ENCODE assay signal across 11 cellular contexts in the genomic region with DNA sequence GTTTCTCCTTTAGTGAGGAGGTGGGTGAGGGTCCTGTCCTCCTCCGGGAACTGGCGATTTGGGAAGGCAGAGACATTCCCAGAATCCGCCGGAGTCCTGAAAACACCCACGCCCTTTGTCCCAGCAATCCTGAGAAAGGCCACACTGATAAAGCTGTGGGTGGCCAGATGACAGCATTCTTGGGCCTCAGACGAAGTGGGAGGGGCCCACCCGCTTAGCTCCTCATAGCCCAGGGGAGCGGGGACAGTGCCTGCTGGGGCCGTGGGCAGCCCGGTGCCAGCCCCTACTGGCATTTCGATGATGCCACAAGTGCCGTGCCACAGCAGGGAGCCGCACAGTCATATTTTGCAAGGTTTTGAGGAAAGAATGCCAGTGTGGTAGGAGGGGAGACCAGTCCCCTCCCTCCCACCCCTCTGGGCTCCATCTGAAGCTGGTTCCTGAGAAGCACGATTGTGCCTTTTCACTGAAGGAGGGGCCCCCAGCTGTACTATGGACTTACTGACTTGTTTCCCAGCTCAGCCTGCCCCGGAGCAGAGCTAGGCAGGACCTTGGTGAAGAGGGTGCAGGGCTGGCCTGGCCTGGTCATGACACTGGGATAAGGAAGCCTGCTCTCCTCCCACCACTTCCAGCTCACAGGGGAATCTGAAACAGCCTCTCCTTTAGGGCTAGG. TPM values are rescaled to one million over a fixed set of nuclear protein-coding genes. Genes with fewer than 3 reads are reported as not detected.
A peak's percentile ranks its signal among the peaks of the same experiment; 100 is the strongest.
DNase-seq lines count a peak whose midpoint lies in the region; ATAC-seq, FAIRE-seq and TF ChIP-seq lines count a peak whose summit lies in the region.
"Had no signal": no experiment of that assay in that cellular context is flagged by ENCODE, and none has a peak within 500 bp of the region (broad histone marks: within the 10 kb centered on the region; RNA-seq: fewer than 3 reads in every experiment).

No MANE protein-coding gene starts in this region.

- TF ChIP-seq CTCF in H1 (IDR thresholded peaks at IDR 0.05; ENCODE audit: control extremely low read depth in 1 of 3, insufficient read depth in 1 of 3, low read depth in 1 of 3, low read length in 3 of 3) (no peak), transverse colon (IDR thresholded peaks at IDR 0.05) (no peak)

- no peak overlapping the region for H3K18ac ChIP-seq in H1 (ENCODE audit: extremely low read depth, low read length)

- ATAC-seq in GM21717 (IDR thresholded peaks at IDR 0.05; ENCODE audit: unreplicated experiment) (no peak), HG03439 (IDR thresholded peaks at IDR 0.05; ENCODE audit: unreplicated experiment) (no peak)
- ATAC-seq: activated T-cell treated with anti-CD3 and anti-CD28 coated beads, Interleukin-2, amount 50 U/mL, for 72 hours had no signal

- no peak overlapping the region for H3K4ac ChIP-seq in H1 (replicated peaks; ENCODE audit: insufficient read length, low read depth, low read length)

- in situ Hi-C loops in transverse colon (cut with MboI; ENCODE audit: low pct_ligation_motif_present in 1 of 4, low pct_unique_long_range_greater_than_20kb in 1 of 4, low sequenced_read_pairs in 3 of 4): loop anchor here in 3 of 4 donors (25.0 kb wide), 2 partner anchors 116 to 291 kb away; a partner anchor contains a TSS

- H3K79me1 ChIP-seq in H1 (ENCODE audit: low read depth, low read length): no peaks in the 10 kb centered on the region

- intact Hi-C loops in transverse colon (cut with DNase I; ENCODE audit: low total_unique reads): loop anchor here (5.0 kb wide), 1 partner anchor 1916 kb away; no protein-coding TSS in a partner anchor

- POLR2A ChIA-PET in H1 (lab: Charles Lee; ENCODE audit: partially characterized antibody): interaction anchor here (1.1 kb wide), 1 partner anchor 77 kb away, joined by 3 read pairs; no protein-coding TSS in a partner anchor

- H3K9me3 ChIP-seq in H1 (ENCODE audit: insufficient read depth in 2 of 2, low read depth in 1 of 2, low read length in 1 of 2) (no peaks in the 10 kb centered on the region), mesodermal cell (ENCODE audit: control insufficient read depth, low read length) (no peaks in the 10 kb centered on the region), transverse colon (no peaks in the 10 kb centered on the region)

- H3K4me2 ChIP-seq in H1 (ENCODE audit: insufficient read depth in 1 of 2, low read depth in 2 of 2, low read length in 2 of 2): no peak overlapping the region

- no peak overlapping the region for H3K23ac ChIP-seq in H1 (ENCODE audit: insufficient read length)

- no peaks in the 10 kb centered on the region for H3K79me2 ChIP-seq in H1 (ENCODE audit: control insufficient read depth in 1 of 2, insufficient read depth in 2 of 2, low read length in 2 of 2)

- TF ChIP-seq POLR2A in H1 (IDR thresholded peaks at IDR 0.05; ENCODE audit: control extremely low read depth in 1 of 2, low read depth in 2 of 2, low read length in 2 of 2) (no peak), transverse colon (IDR thresholded peaks at IDR 0.05) (no peak)

- H2AK5ac ChIP-seq in H1 (ENCODE audit: low read depth, low read length): no peak overlapping the region

- H2BK120ac ChIP-seq in H1 (replicated peaks; ENCODE audit: low read depth, low read length): no peak overlapping the region

- no peak overlapping the region; the same call in 1 of the 2 replicates for H2BK15ac ChIP-seq in H1 (ENCODE audit: low read length)

- no peaks in the 10 kb centered on the region for H3K27me3 ChIP-seq in H1 (replicated peaks in 1 of 4; ENCODE audit: control insufficient read depth in 3 of 4, extremely low read depth in 1 of 4, insufficient read depth in 3 of 4, low read length in 3 of 4)
- H3K27me3 ChIP-seq in transverse colon: no peaks in the 10 kb centered on the region

- no peaks in the 10 kb centered on the region; a peak in 3 of 7 replicates for H3K4me1 ChIP-seq in H1 (replicated peaks in 1 of 4; ENCODE audit: control insufficient read depth in 3 of 4, insufficient read depth in 4 of 4, low read length in 3 of 4)
- H3K4me1 ChIP-seq in mesodermal cell (ENCODE audit: control insufficient read depth, insufficient read depth, low read length, poor library complexity, severe bottlenecking): peaks cover 23% of the 10 kb centered on the region
- peaks cover 5 to 15% (median 11%) of the 10 kb centered on the region in 4 donors for H3K4me1 ChIP-seq in transverse colon

- H3K56ac ChIP-seq in H1 (replicated peaks; ENCODE audit: insufficient read length, low read depth, low read length): no peak overlapping the region

- no peaks in the 10 kb centered on the region for H4K20me1 ChIP-seq in H1 (replicated peaks in 1 of 2; ENCODE audit: control insufficient read depth in 1 of 2, insufficient read depth in 2 of 2, low read length in 2 of 2)

- H4K91ac ChIP-seq in H1 (replicated peaks; ENCODE audit: insufficient read length, low read length): no peak overlapping the region

- 84% methylated on average over 13 of the region's 15 CpGs; no CpG with 5 or more reads in 1 of the 2 experiments for WGBS in H1 (ENCODE audit: extremely low coverage in 1 of 2, insufficient coverage in 1 of 2, insufficient read length in 1 of 2, insufficient replicate concordance in 2 of 2, low coverage in 1 of 2, low lambda C conversion rate in 2 of 2, missing lambda C conversion rate in 1 of 2), 2 experiments
- 57 to 63% methylated on average over 10 to 12 of the region's 15 CpGs for WGBS in mesodermal cell (ENCODE audit: insufficient coverage in 2 of 2), 2 experiments
- 27% methylated on average over 15 of the region's 15 CpGs; no CpG with 5 or more reads in 1 of the 2 donors for WGBS in transverse colon (ENCODE audit: low coverage in 1 of 2), 2 donors

- TF ChIP-seq EP300 in H1 (IDR thresholded peaks at IDR 0.05; ENCODE audit: borderline replicate concordance in 1 of 2, low read depth in 2 of 2, low read length in 2 of 2): no peak
- TF ChIP-seq EP300 in transverse colon (IDR thresholded peaks at IDR 0.05; ENCODE audit: low read depth): no peak

- no peaks in the 10 kb centered on the region for H3K36me3 ChIP-seq in H1 (ENCODE audit: control insufficient read depth in 2 of 4, insufficient read depth in 4 of 4, low read length in 3 of 4)
- no peaks in the 10 kb centered on the region for H3K36me3 ChIP-seq in mesodermal cell (ENCODE audit: control insufficient read depth, insufficient read depth, low read length)
- H3K36me3 ChIP-seq in transverse colon: no peaks in the 10 kb centered on the region

- H2BK12ac ChIP-seq in H1 (ENCODE audit: low read depth, low read length): no peak overlapping the region

- no peak overlapping the region for H3K4me3 ChIP-seq in H1 (ENCODE audit: extremely low read depth in 1 of 4, insufficient read depth in 2 of 4, low read depth in 3 of 4, low read length in 4 of 4)
- no peak overlapping the region for H3K4me3 ChIP-seq in mesodermal cell (ENCODE audit: extremely low read depth, insufficient read depth, low read length, poor library complexity, severe bottlenecking)
- no peak overlapping the region for H3K4me3 ChIP-seq in transverse colon

- no peak overlapping the region for H3K14ac ChIP-seq in H1 (ENCODE audit: insufficient read length)

- H3K9ac ChIP-seq in H1 (replicated peaks in 1 of 4; ENCODE audit: extremely low read depth in 1 of 4, low read depth in 3 of 4, low read length in 3 of 4): no peak overlapping the region

- no peak for TF ChIP-seq RAD21 in H1 (IDR thresholded peaks at IDR 0.05 in 1 of 2, conservative IDR thresholded peaks at IDR 0.05 in 1 of 2; ENCODE audit: low read depth in 2 of 2, low read length in 2 of 2)

- H3K27ac ChIP-seq in H1 (ENCODE audit: low read depth, low read length) (no peak overlapping the region), mesodermal cell (ENCODE audit: low read depth, low read length, severe bottlenecking) (peak overlapping the region; percentile 78), transverse colon (peak overlapping the region in 3 of 4 donors; percentile 2 to 26 (median 20))

- H2BK20ac ChIP-seq in H1 (ENCODE audit: low read length): 0 out of 2 replicates have a peak overlapping the region, but pooled peaks have one; percentile 32

- H2BK5ac ChIP-seq in H1 (ENCODE audit: low read depth, low read length): no peak overlapping the region

- DNase-seq in LoVo (ENCODE audit: low spot score) (peak; percentile 93), H1 (ENCODE audit: low read depth in 1 of 2, low spot score in 2 of 2) (no peak), transverse colon (peak; percentile 54), NAMALWA (ENCODE audit: low spot score) (no peak)
- DNase-seq in stimulated activated naive CD4-positive, alpha-beta T cell (lab: John Stamatoyannopoulos, UW): no peak
- DNase-seq: activated T-cell treated with anti-CD3 and anti-CD28 coated beads, Interleukin-2, amount 50 U/mL, for 72 hours; NCI-H1436 had no signal

- H2AFZ ChIP-seq in H1 (ENCODE audit: low read length): no peak overlapping the region

- no peak overlapping the region for H4K8ac ChIP-seq in H1 (ENCODE audit: extremely low read depth, insufficient read depth, low read length)

- CTCF ChIA-PET in H1 (lab: Charles Lee; ENCODE audit: partially characterized antibody): interaction anchor here (0.8 to 2.3 kb wide), 8 partner anchors 14 to 151 kb away, joined by 3 to 6 read pairs (median 3); no protein-coding TSS in a partner anchor

- H3K23me2 ChIP-seq in H1 (ENCODE audit: low read depth, low read length): no peaks in the 10 kb centered on the region

- no peak for FAIRE-seq in H1 (lab: Jason Lieb, UNC)

- no peak overlapping the region for H4K5ac ChIP-seq in H1 (ENCODE audit: insufficient read length, low read depth, low read length)

RNA-seq across cellular contexts. Expression of a gene that starts 20.9 kb away (rescaled TPM):
- 145 and 146 TPM in 2 replicates for total RNA-seq in H1 (2021; fragmentation: NEBNext Ultra II Directional; extraction: Animal tissue kit (Norgen Biotek cat#: 25700))
- polyA plus RNA-seq in H1 (2011; rRNA removed): 48.6 and 62.8 TPM in 2 replicates
- 54.0 TPM for polyA plus RNA-seq in H1 (2011; cell fraction: cytosol; rRNA removed)
- polyA plus RNA-seq in H1 (2011; cell fraction: nucleus; rRNA removed): 111 TPM
- 77.7 to 92.1 TPM (median 86.1 TPM) in 4 replicates for polyA plus RNA-seq in H1 (2012, experiment 1 of 2)
- 68.9 TPM for polyA plus RNA-seq in H1 (2012, experiment 2 of 2)
- polyA plus RNA-seq in H1 (2013, experiment 1 of 2): 55.7 TPM
- 57.6 TPM for polyA plus RNA-seq in H1 (2013, experiment 2 of 2)
- 82.0 and 97.2 TPM in 2 replicates for polyA minus RNA-seq in H1 (2011; rRNA and poly(A)+ RNA removed)
- 58.9 TPM for polyA minus RNA-seq in H1 (2011; cell fraction: cytosol; rRNA and poly(A)+ RNA removed)
- polyA minus RNA-seq in H1 (2011; cell fraction: nucleus; rRNA and poly(A)+ RNA removed): 60.1 TPM
- polyA plus RNA-seq in mesodermal cell (2013, experiment 1 of 2): 152 TPM
- polyA plus RNA-seq in mesodermal cell (2013, experiment 2 of 2): 137 TPM
- 100 to 1,000 TPM; 124 to 368 (median 158) TPM for total RNA-seq in transverse colon

RNA-seq across cellular contexts. Expression of a gene that starts 49.4 kb away (rescaled TPM):
- not detected in 2 replicates for total RNA-seq in H1 (2021; fragmentation: NEBNext Ultra II Directional; extraction: Animal tissue kit (Norgen Biotek cat#: 25700))
- not detected in 2 replicates for polyA plus RNA-seq in H1 (2011; rRNA removed)
- not detected for polyA plus RNA-seq in H1 (2011; cell fraction: cytosol; rRNA removed)
- 0.10 TPM for polyA plus RNA-seq in H1 (2011; cell fraction: nucleus; rRNA removed)
- not detected in 4 replicates for polyA plus RNA-seq in H1 (2012, experiment 1 of 2)
- not detected for polyA plus RNA-seq in H1 (2012, experiment 2 of 2)
- not detected for polyA plus RNA-seq in H1 (2013, experiment 1 of 2)
- not detected for polyA plus RNA-seq in H1 (2013, experiment 2 of 2)
- polyA minus RNA-seq in H1 (2011; rRNA and poly(A)+ RNA removed): not detected in 2 replicates
- polyA minus RNA-seq in H1 (2011; cell fraction: cytosol; rRNA and poly(A)+ RNA removed): not detected
- 0.30 TPM for polyA minus RNA-seq in H1 (2011; cell fraction: nucleus; rRNA and poly(A)+ RNA removed)
- polyA plus RNA-seq in mesodermal cell (2013, experiment 1 of 2): not detected
- polyA plus RNA-seq in mesodermal cell (2013, experiment 2 of 2): not detected
- 1 to 10 TPM in 1 of 4 donors, not detected in 3; 9.2 TPM for total RNA-seq in transverse colon
- total RNA-seq: activated T-cell treated with anti-CD3 and anti-CD28 coated beads, Interleukin-2, amount 50 U/mL, for 72 hours; G401 had no signal

Comparison
In these comparisons a context has a peak if more than half of its experiments do, and no peak if none do; other contexts are left out.
1. DNase-seq: peak in LoVo (single experiment) and transverse colon (single experiment); none in H1 (0 of 2), stimulated activated naive CD4-positive, alpha-beta T cell (0 of 6) and NAMALWA (single experiment).